2 cellular contexts compared by ENCODE assay signal in the genomic region with DNA sequence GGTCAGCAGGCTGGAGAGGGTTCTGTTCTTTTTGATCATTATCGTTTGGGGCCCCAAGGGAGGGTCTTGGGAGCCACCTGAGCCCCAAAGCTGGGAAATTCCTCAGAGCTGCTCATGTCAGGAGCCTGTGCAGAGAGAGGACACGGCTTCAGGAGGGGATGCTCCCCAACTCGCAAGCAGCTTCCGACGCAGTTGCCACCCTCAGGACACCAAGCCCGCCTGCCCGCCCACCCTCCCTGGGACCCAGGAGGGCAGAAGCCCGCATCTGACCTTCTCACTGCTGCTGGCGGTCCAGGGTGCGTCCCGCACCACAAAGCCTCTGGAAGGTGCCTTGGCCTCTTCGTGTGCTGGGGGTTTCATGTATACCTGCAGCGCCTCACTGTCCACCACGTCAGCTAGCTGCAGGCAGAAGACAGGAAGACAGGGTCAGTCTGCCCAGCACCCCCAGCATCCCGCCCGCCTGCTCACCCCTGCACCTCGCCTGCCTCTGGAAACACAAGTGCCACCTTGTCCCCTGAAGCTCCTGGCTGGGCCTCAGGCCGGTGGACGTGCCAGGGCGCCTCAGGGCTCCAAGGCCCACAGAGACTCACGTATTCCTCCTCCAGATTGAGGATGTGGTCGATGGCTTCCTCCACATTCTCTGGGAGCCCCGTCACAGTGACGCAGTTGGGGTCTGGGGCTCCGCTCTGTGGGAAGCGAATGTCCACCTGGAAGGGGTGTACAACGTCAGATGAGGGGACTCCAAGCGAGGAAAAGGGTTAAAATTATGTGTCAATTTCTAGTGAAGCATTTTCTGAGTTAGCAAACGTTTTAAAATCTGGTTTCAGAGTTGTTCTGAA.
TF ChIP-seq lines count a peak whose summit lies in the region.

No MANE protein-coding gene starts in this region.

TF ChIP-seq in HCT116, 20 proteins besides CTCF, POLR2A, EP300 and RAD21 (continued from another document):
- no peak for TF ChIP-seq CBX3 (IDR thresholded peaks at IDR 0.05; ENCODE audit: low read depth)
- no peak for TF ChIP-seq MAX (IDR thresholded peaks at IDR 0.05)
- no peak for TF ChIP-seq SIN3A (IDR thresholded peaks at IDR 0.05; ENCODE audit: low read depth)
- no peak for TF ChIP-seq EGR1 (IDR thresholded peaks at IDR 0.05; ENCODE audit: low read depth)
- no peak for TF ChIP-seq CEBPB (IDR thresholded peaks at IDR 0.05; ENCODE audit: low read depth)
- no peak for TF ChIP-seq EZH2phosphoT487 (IDR thresholded peaks at IDR 0.05; ENCODE audit: borderline replicate concordance)
- TF ChIP-seq TCF7L2 (IDR thresholded peaks at IDR 0.05; ENCODE audit: borderline replicate concordance, extremely low read depth, insufficient read depth, insufficient read length) = no peak
- TF ChIP-seq POLR2AphosphoS5 (IDR thresholded peaks at IDR 0.05; ENCODE audit: low read depth, low read length) = no peak
- no peak for TF ChIP-seq JUND (IDR thresholded peaks at IDR 0.05)
- no peak for TF ChIP-seq ZFX (IDR thresholded peaks at IDR 0.05)
- TF ChIP-seq, protein P1, sequence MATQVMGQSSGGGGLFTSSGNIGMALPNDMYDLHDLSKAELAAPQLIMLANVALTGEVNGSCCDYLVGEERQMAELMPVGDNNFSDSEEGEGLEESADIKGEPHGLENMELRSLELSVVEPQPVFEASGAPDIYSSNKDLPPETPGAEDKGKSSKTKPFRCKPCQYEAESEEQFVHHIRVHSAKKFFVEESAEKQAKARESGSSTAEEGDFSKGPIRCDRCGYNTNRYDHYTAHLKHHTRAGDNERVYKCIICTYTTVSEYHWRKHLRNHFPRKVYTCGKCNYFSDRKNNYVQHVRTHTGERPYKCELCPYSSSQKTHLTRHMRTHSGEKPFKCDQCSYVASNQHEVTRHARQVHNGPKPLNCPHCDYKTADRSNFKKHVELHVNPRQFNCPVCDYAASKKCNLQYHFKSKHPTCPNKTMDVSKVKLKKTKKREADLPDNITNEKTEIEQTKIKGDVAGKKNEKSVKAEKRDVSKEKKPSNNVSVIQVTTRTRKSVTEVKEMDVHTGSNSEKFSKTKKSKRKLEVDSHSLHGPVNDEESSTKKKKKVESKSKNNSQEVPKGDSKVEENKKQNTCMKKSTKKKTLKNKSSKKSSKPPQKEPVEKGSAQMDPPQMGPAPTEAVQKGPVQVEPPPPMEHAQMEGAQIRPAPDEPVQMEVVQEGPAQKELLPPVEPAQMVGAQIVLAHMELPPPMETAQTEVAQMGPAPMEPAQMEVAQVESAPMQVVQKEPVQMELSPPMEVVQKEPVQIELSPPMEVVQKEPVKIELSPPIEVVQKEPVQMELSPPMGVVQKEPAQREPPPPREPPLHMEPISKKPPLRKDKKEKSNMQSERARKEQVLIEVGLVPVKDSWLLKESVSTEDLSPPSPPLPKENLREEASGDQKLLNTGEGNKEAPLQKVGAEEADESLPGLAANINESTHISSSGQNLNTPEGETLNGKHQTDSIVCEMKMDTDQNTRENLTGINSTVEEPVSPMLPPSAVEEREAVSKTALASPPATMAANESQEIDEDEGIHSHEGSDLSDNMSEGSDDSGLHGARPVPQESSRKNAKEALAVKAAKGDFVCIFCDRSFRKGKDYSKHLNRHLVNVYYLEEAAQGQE (IDR thresholded peaks at IDR 0.05; ENCODE audit: low read depth) = no peak
- TF ChIP-seq SRF (IDR thresholded peaks at IDR 0.05; ENCODE audit: low read depth) = no peak
- TF ChIP-seq SP1 (IDR thresholded peaks at IDR 0.05; ENCODE audit: low read depth) = no peak
- no peak for TF ChIP-seq ZNF274 (IDR thresholded peaks at IDR 0.05; ENCODE audit: low read depth, low read length)
- TF ChIP-seq, protein P2, sequence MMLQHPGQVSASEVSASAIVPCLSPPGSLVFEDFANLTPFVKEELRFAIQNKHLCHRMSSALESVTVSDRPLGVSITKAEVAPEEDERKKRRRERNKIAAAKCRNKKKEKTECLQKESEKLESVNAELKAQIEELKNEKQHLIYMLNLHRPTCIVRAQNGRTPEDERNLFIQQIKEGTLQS (IDR thresholded peaks at IDR 0.05) = no peak
- TF ChIP-seq ELF1 (IDR thresholded peaks at IDR 0.05; ENCODE audit: borderline replicate concordance, low read depth) = no peak

TF ChIP-seq in WTC11, 78 proteins besides CTCF, POLR2A, EP300 and RAD21:
- TF ChIP-seq, protein P3, sequence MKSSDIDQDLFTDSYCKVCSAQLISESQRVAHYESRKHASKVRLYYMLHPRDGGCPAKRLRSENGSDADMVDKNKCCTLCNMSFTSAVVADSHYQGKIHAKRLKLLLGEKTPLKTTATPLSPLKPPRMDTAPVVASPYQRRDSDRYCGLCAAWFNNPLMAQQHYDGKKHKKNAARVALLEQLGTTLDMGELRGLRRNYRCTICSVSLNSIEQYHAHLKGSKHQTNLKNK (CRISPR knock-in tag; IDR thresholded peaks at IDR 0.05) = no peak
- TF ChIP-seq, protein P4, sequence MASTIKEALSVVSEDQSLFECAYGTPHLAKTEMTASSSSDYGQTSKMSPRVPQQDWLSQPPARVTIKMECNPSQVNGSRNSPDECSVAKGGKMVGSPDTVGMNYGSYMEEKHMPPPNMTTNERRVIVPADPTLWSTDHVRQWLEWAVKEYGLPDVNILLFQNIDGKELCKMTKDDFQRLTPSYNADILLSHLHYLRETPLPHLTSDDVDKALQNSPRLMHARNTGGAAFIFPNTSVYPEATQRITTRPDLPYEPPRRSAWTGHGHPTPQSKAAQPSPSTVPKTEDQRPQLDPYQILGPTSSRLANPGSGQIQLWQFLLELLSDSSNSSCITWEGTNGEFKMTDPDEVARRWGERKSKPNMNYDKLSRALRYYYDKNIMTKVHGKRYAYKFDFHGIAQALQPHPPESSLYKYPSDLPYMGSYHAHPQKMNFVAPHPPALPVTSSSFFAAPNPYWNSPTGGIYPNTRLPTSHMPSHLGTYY (CRISPR knock-in tag; IDR thresholded peaks at IDR 0.05) = no peak
- TF ChIP-seq ZNF396 (CRISPR knock-in tag; IDR thresholded peaks at IDR 0.05; ENCODE audit: borderline replicate concordance) (no peak), SMAD3 (CRISPR knock-in tag; IDR thresholded peaks at IDR 0.05; ENCODE audit: borderline replicate concordance) (no peak), ZNF281 (CRISPR knock-in tag; IDR thresholded peaks at IDR 0.05) (no peak), PRRX2 (CRISPR knock-in tag; IDR thresholded peaks at IDR 0.05) (no peak), MAX (CRISPR knock-in tag; IDR thresholded peaks at IDR 0.05) (no peak)
TF ChIP-seq in WTC11: peak in this region for 0.
